ENCODE assay signal across 8 cellular contexts in the genomic region with DNA sequence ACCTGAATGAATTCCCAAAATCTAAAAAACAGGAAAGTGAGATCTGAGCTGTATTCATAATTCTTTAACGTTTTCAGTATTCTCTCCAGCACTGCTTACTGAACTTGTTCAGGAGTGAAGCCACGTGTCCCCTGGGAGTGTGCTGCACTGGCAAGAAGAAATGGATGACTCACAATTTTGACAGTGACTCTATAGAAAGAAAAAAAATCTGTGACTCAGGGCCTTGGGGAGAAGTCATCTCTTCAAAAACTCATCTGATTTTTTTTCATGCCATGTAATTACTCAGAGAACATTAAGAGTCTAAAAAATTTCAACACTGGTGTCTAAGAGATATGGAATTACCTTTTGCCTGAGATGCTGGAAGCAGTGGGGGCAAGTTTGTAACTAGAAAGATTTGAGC. TPM values are rescaled to one million over a fixed set of nuclear protein-coding genes. Genes with fewer than 3 reads are reported as not detected.
A peak's percentile ranks its signal among the peaks of the same experiment; 100 is the strongest.
DNase-seq lines count a peak whose midpoint lies in the region; ATAC-seq lines count a peak whose summit lies in the region.

No MANE protein-coding gene starts in this region.

- H3K36me3 Mint-ChIP-seq in activated T-cell treated with anti-CD3 and anti-CD28 coated beads, Interleukin-2, amount 50 U/mL, for 72 hours (ENCODE audit: insufficient read depth in 2 of 2) = no peaks in the 10 kb centered on the region
- H3K36me3 Mint-ChIP-seq in stimulated activated naive B cell treated with anti-CD40 and anti-IgM and Interleukin-4, amounts not matched to agents 10 μg/mL and 1 μg/mL and 100 μg/mL, for 72 hours = peaks cover 0 to 1% of the 10 kb centered on the region in 2 donors

- no peaks in the 10 kb centered on the region for H3K27me3 ChIP-seq in SJCRH30

- no peaks in the 10 kb centered on the region for H3K4me1 ChIP-seq in SJCRH30

- no peaks in the 10 kb centered on the region for H3K36me3 ChIP-seq in SJCRH30

- peaks cover 0 to 2% of the 10 kb centered on the region in 2 donors for H3K9me3 Mint-ChIP-seq in activated T-cell treated with anti-CD3 and anti-CD28 coated beads, Interleukin-2, amount 50 U/mL, for 72 hours
- H3K9me3 Mint-ChIP-seq in stimulated activated naive B cell treated with anti-CD40 and anti-IgM and Interleukin-4, amounts not matched to agents 10 μg/mL and 1 μg/mL and 100 μg/mL, for 72 hours = peaks cover 4 to 6% of the 10 kb centered on the region in 2 donors

- no peaks in the 10 kb centered on the region for H3K4me1 Mint-ChIP-seq in activated T-cell treated with anti-CD3 and anti-CD28 coated beads, Interleukin-2, amount 50 U/mL, for 72 hours (ENCODE audit: low read depth)
- peaks cover 8 to 10% of the 10 kb centered on the region in 2 donors for H3K4me1 Mint-ChIP-seq in stimulated activated naive B cell treated with anti-CD40 and anti-IgM and Interleukin-4, amounts not matched to agents 10 μg/mL and 1 μg/mL and 100 μg/mL, for 72 hours

- DNase-seq in activated T-cell treated with anti-CD3 and anti-CD28 coated beads, Interleukin-2, amount 50 U/mL, for 72 hours = no peak
- DNase-seq in activated T-cell treated with anti-CD3 and anti-CD28 coated beads, Interleukin-2, amount 50 U/mL, for 48 hours = no peak
- DNase-seq in NCI-H446 (lab: John Stamatoyannopoulos, UW) (peak; percentile 39 to 78), fibroblast of gingiva (ENCODE audit: low read depth) (peak; percentile 93), D341Med (ENCODE audit: low spot score) (no peak), SJCRH30 (no peak), KBM-7 (no peak)
- peak; percentile 40 for DNase-seq in stimulated activated naive B cell treated with anti-CD40 and anti-IgM and Interleukin-4, amounts not matched to agents 10 μg/mL and 1 μg/mL and 100 μg/mL, for 72 hours

- no peak overlapping the region for H3K4me3 ChIP-seq in SJCRH30

- H3K4me3 Mint-ChIP-seq in activated T-cell treated with anti-CD3 and anti-CD28 coated beads, Interleukin-2, amount 50 U/mL, for 72 hours = no peak overlapping the region
- H3K4me3 Mint-ChIP-seq in stimulated activated naive B cell treated with anti-CD40 and anti-IgM and Interleukin-4, amounts not matched to agents 10 μg/mL and 1 μg/mL and 100 μg/mL, for 72 hours = no peak overlapping the region

- no peaks in the 10 kb centered on the region for H3K9me3 ChIP-seq in SJCRH30 (replicated peaks)

- peak; percentile 46 to 58 for ATAC-seq in activated T-cell treated with anti-CD3 and anti-CD28 coated beads, Interleukin-2, amount 50 U/mL, for 72 hours (replicated peaks in 1 of 2)
- ATAC-seq in stimulated activated naive B cell treated with anti-CD40 and anti-IgM and Interleukin-4, amounts not matched to agents 10 μg/mL and 1 μg/mL and 100 μg/mL, for 72 hours (replicated peaks) = peak; percentile 81 to 96

- H3K27me3 Mint-ChIP-seq in activated T-cell treated with anti-CD3 and anti-CD28 coated beads, Interleukin-2, amount 50 U/mL, for 72 hours (ENCODE audit: low read depth) = peaks cover 13% of the 10 kb centered on the region
- H3K27me3 Mint-ChIP-seq in stimulated activated naive B cell treated with anti-CD40 and anti-IgM and Interleukin-4, amounts not matched to agents 10 μg/mL and 1 μg/mL and 100 μg/mL, for 72 hours = peaks cover 44 to 53% of the 10 kb centered on the region in 2 donors

- H3K27ac ChIP-seq in SJCRH30 = no peak overlapping the region

- H3K27ac Mint-ChIP-seq in activated T-cell treated with anti-CD3 and anti-CD28 coated beads, Interleukin-2, amount 50 U/mL, for 72 hours = peak overlapping the region; percentile 79
- peak overlapping the region; percentile 22 for H3K27ac Mint-ChIP-seq in stimulated activated naive B cell treated with anti-CD40 and anti-IgM and Interleukin-4, amounts not matched to agents 10 μg/mL and 1 μg/mL and 100 μg/mL, for 72 hours

- in situ Hi-C loops in KBM-7 (cut with MboI; ENCODE audit: low pct_unique_long_range_greater_than_20kb, low sequenced_read_pairs) = no loop called here

RNA-seq across cellular contexts. Expression of gene ANKEF1, which starts 39.7 kb away (rescaled TPM):
- 1 to 10 TPM; 4.2 to 5.8 TPM for total RNA-seq in activated T-cell treated with anti-CD3 and anti-CD28 coated beads, Interleukin-2, amount 50 U/mL, for 72 hours
- not detected in 2 replicates for total RNA-seq in SJCRH30 (2014; rRNA removed; shearing (Covaris generic))

Comparison
In these comparisons a context has a peak if more than half of its experiments do, and no peak if none do; other contexts are left out.
1. DNase-seq: peak in NCI-H446 (2 of 2), fibroblast of gingiva (single experiment) and stimulated activated naive B cell treated with anti-CD40 and anti-IgM and Interleukin-4, amounts not matched to agents 10 μg/mL and 1 μg/mL and 100 μg/mL, for 72 hours (single experiment); none in activated T-cell treated with anti-CD3 and anti-CD28 coated beads, Interleukin-2, amount 50 U/mL, for 72 hours (0 of 2), activated T-cell treated with anti-CD3 and anti-CD28 coated beads, Interleukin-2, amount 50 U/mL, for 48 hours (0 of 2), D341Med (single experiment), SJCRH30 (0 of 2) and KBM-7 (single experiment).